In genomic region chr20:46117704-46118467, GRCh38 we compare ENCODE assay signal across 8 cellular contexts. TPM values are rescaled to one million over a fixed set of nuclear protein-coding genes. Genes with fewer than 3 reads are reported as not detected.
DNase-seq lines count a peak whose midpoint lies in the region; ATAC-seq and TF ChIP-seq lines count a peak whose summit lies in the region.

Gene CD40 (plus strand): TSS chr20:46118314. CDS start chr20:46118344, 30 bp downstream.

- no peaks in the 10 kb centered on the region for H3K36me3 Mint-ChIP-seq in activated T-helper 2 cell treated with anti-CD3 and anti-CD28 coated beads, Interferon-gamma antibody, Interleukin-2, Interleukin-4, amounts not matched to agents 10 μg/mL and 5 μg/mL and 100 μg/mL, durations not matched to agents 14 hours and 24 hours and 36 hours (ENCODE audit: low read depth)
- H3K36me3 Mint-ChIP-seq in natural killer cell treated with Interleukin-12 subunit alpha and Interleukin-12 subunit beta and Interleukin-15 and Interleukin-18, amount 100 ng/mL, for 72 hours, result no peaks in the 10 kb centered on the region

- H3K27me3 Mint-ChIP-seq in activated T-helper 2 cell treated with anti-CD3 and anti-CD28 coated beads, Interferon-gamma antibody, Interleukin-2, Interleukin-4, amounts not matched to agents 10 μg/mL and 5 μg/mL and 100 μg/mL, durations not matched to agents 14 hours and 24 hours and 36 hours (ENCODE audit: low read depth), result peaks cover 32% of the 10 kb centered on the region
- H3K27me3 Mint-ChIP-seq in natural killer cell treated with Interleukin-12 subunit alpha and Interleukin-12 subunit beta and Interleukin-15 and Interleukin-18, amount 100 ng/mL, for 72 hours, result peaks cover 10 to 32% of the 10 kb centered on the region in 2 donors

- H3K4me1 Mint-ChIP-seq in activated T-helper 2 cell treated with anti-CD3 and anti-CD28 coated beads, Interferon-gamma antibody, Interleukin-2, Interleukin-4, amounts not matched to agents 10 μg/mL and 5 μg/mL and 100 μg/mL, durations not matched to agents 14 hours and 24 hours and 36 hours (ENCODE audit: low read depth), result peaks cover 4% of the 10 kb centered on the region
- H3K4me1 Mint-ChIP-seq in natural killer cell treated with Interleukin-12 subunit alpha and Interleukin-12 subunit beta and Interleukin-15 and Interleukin-18, amount 100 ng/mL, for 72 hours (ENCODE audit: low read depth in 2 of 2), result peaks cover 8 to 26% of the 10 kb centered on the region in 2 donors

- ATAC-seq in GM18511 (IDR thresholded peaks at IDR 0.05; ENCODE audit: unreplicated experiment), result peak; percentile 77
- peak; percentile 80 for ATAC-seq in HG02885 (IDR thresholded peaks at IDR 0.05; ENCODE audit: poor library complexity, unreplicated experiment)
- peak; percentile 93 to 96 for ATAC-seq in natural killer cell treated with Interleukin-12 subunit alpha and Interleukin-12 subunit beta and Interleukin-15 and Interleukin-18, amount 100 ng/mL, for 72 hours

- H3K9me3 Mint-ChIP-seq in activated T-helper 2 cell treated with anti-CD3 and anti-CD28 coated beads, Interferon-gamma antibody, Interleukin-2, Interleukin-4, amounts not matched to agents 10 μg/mL and 5 μg/mL and 100 μg/mL, durations not matched to agents 14 hours and 24 hours and 36 hours, result no peaks in the 10 kb centered on the region
- no peaks in the 10 kb centered on the region for H3K9me3 Mint-ChIP-seq in natural killer cell treated with Interleukin-12 subunit alpha and Interleukin-12 subunit beta and Interleukin-15 and Interleukin-18, amount 100 ng/mL, for 72 hours

- intact Hi-C loops in activated T-helper 2 cell treated with anti-CD3 and anti-CD28 coated beads, Interferon-gamma antibody, Interleukin-2, Interleukin-4, amounts not matched to agents 10 μg/mL and 5 μg/mL and 100 μg/mL, durations not matched to agents 14 hours and 24 hours and 36 hours (cut with micrococcal nuclease), result no loop called here

- peak; percentile 75 for DNase-seq in OCI-M1 (lab: John Stamatoyannopoulos, UW)
- DNase-seq in activated T-helper 2 cell treated with anti-CD3 and anti-CD28 coated beads, Interferon-gamma antibody, Interleukin-2, Interleukin-4, amounts not matched to agents 10 μg/mL and 5 μg/mL and 100 μg/mL, durations not matched to agents 14 hours and 24 hours and 36 hours (ENCODE audit: low spot score), result peak; percentile 26
- DNase-seq in fibroblast of pulmonary artery (ENCODE audit: low read depth), result peak; percentile 78
- DNase-seq in natural killer cell treated with Interleukin-12 subunit alpha and Interleukin-12 subunit beta and Interleukin-15 and Interleukin-18, amount 100 ng/mL, for 72 hours (ENCODE audit: low spot score), result peak; percentile 87
- DNase-seq in stimulated activated naive CD4-positive, alpha-beta T cell treated with Interleukin-2 at 50 U/mL for 16 hours (lab: John Stamatoyannopoulos, UW), result peak; percentile 40
- no peak for DNase-seq in A172 (ENCODE audit: low spot score)

- TF ChIP-seq CTCF in fibroblast of pulmonary artery (IDR thresholded peaks at IDR 0.05; ENCODE audit: low read length, missing control alignments), result no peak

- H3K4me3 Mint-ChIP-seq in activated T-helper 2 cell treated with anti-CD3 and anti-CD28 coated beads, Interferon-gamma antibody, Interleukin-2, Interleukin-4, amounts not matched to agents 10 μg/mL and 5 μg/mL and 100 μg/mL, durations not matched to agents 14 hours and 24 hours and 36 hours (ENCODE audit: low read depth), result peak within 1 kb of the TSS; percentile 75
- H3K4me3 Mint-ChIP-seq in natural killer cell treated with Interleukin-12 subunit alpha and Interleukin-12 subunit beta and Interleukin-15 and Interleukin-18, amount 100 ng/mL, for 72 hours, result peak within 1 kb of the TSS; percentile 91

- peak within 1 kb of the TSS; percentile 54 for H3K4me3 ChIP-seq in fibroblast of pulmonary artery (replicated peaks; ENCODE audit: low read depth, low read length)

- no peak within 1 kb of the TSS for H3K27ac Mint-ChIP-seq in activated T-helper 2 cell treated with anti-CD3 and anti-CD28 coated beads, Interferon-gamma antibody, Interleukin-2, Interleukin-4, amounts not matched to agents 10 μg/mL and 5 μg/mL and 100 μg/mL, durations not matched to agents 14 hours and 24 hours and 36 hours
- peak within 1 kb of the TSS; percentile 73 to 97 for H3K27ac Mint-ChIP-seq in natural killer cell treated with Interleukin-12 subunit alpha and Interleukin-12 subunit beta and Interleukin-15 and Interleukin-18, amount 100 ng/mL, for 72 hours

RNA-seq across cellular contexts. Expression of gene CD40, which starts in this region (rescaled TPM):
- total RNA-seq in activated T-helper 2 cell treated with anti-CD3 and anti-CD28 coated beads, Interferon-gamma antibody, Interleukin-2, Interleukin-4, amounts not matched to agents 10 μg/mL and 5 μg/mL and 100 μg/mL, durations not matched to agents 14 hours and 24 hours and 36 hours, result 0.25 and 0.91 TPM in 2 replicates
- 10 to 100 TPM in 1 of 2 donors, 1 to 10 TPM in 1; 6.7 to 32.7 TPM for total RNA-seq in natural killer cell treated with Interleukin-12 subunit alpha and Interleukin-12 subunit beta and Interleukin-15 and Interleukin-18, amount 100 ng/mL, for 72 hours
- not detected in 2 replicates for total RNA-seq in A172 (2014; rRNA removed; shearing (Covaris generic))

Comparison
In these comparisons a context has a peak if more than half of its experiments do, and no peak if none do; other contexts are left out.
1. Peak in DNase-seq in activated T-helper 2 cell treated with anti-CD3 and anti-CD28 coated beads, Interferon-gamma antibody, Interleukin-2, Interleukin-4, amounts not matched to agents 10 μg/mL and 5 μg/mL and 100 μg/mL, durations not matched to agents 14 hours and 24 hours and 36 hours; RNA of the gene not detected or under 1 TPM.